7 cellular contexts compared by ENCODE assay signal in genomic region chr20:32524871-32525501, GRCh38.
DNase-seq lines count a peak whose midpoint lies in the region; ATAC-seq and TF ChIP-seq lines count a peak whose summit lies in the region.

No MANE protein-coding gene starts in this region.

- H2BK5ac ChIP-seq in IMR-90 (ENCODE audit: low read depth, low read length, poor library complexity, severe bottlenecking): no peak overlapping the region

- no peak overlapping the region for H3K9ac ChIP-seq in IMR-90 (ENCODE audit: low read depth, low read length)

- H2BK120ac ChIP-seq in IMR-90 (ENCODE audit: low read depth, low read length): no peak overlapping the region

- no peak overlapping the region for H3K14ac ChIP-seq in IMR-90 (replicated peaks; ENCODE audit: low read depth, low read length)

- no TSS peak for BruUV-seq in IMR-90 (replicated peaks; lab: Mats Ljungman, UMichigan)
- BruUV-seq in A673 (replicated peaks; lab: Mats Ljungman, UMichigan): no TSS peak

- H3K9me3 ChIP-seq in IMR-90 (ENCODE audit: control insufficient read depth, insufficient read depth, low read length): no peaks in the 10 kb centered on the region
- no peaks in the 10 kb centered on the region for H3K9me3 ChIP-seq in RWPE2 (ENCODE audit: severe bottlenecking)
- H3K9me3 ChIP-seq in A673 (ENCODE audit: low read depth, low read length, poor library complexity, severe bottlenecking): no peaks in the 10 kb centered on the region

- no peaks in the 10 kb centered on the region for H3K9me1 ChIP-seq in IMR-90 (ENCODE audit: insufficient read depth, low read length)

- dilution Hi-C loops in IMR-90 (cut with HindIII; ENCODE audit: low sequenced_read_pairs, unreplicated experiment): no loop called here

- TF ChIP-seq RAD21 in IMR-90 (IDR thresholded peaks at IDR 0.05; ENCODE audit: low read length): no peak

- H3K18ac ChIP-seq in IMR-90 (ENCODE audit: low read depth, low read length): no peak overlapping the region

- intact Hi-C loops in IMR-90 (cut with micrococcal nuclease): loop anchor here (5.0 kb wide), 1 partner anchor 252 kb away; no protein-coding TSS in a partner anchor
- intact Hi-C loops in head of caudate nucleus (cut with DNase I): no loop called here
- intact Hi-C loops in A673 (cut with micrococcal nuclease; ENCODE audit: unreplicated experiment): no loop called here

- DNase-seq in IMR-90: no peak
- DNase-seq in RWPE2 (ENCODE audit: low spot score): peak; percentile 84
- peak in 40 of 42 donors; percentile 48 to 82 (median 68) for DNase-seq in head of caudate nucleus
- peak; percentile 9 for DNase-seq in retina
- DNase-seq in NCI-H1048 (lab: John Stamatoyannopoulos, UW): no peak
- DNase-seq in RPMI8226: no peak
- DNase-seq in A673 (ENCODE audit: low spot score): no peak

- no peaks in the 10 kb centered on the region for H3K36me3 ChIP-seq in IMR-90 (ENCODE audit: control insufficient read depth, insufficient read depth, low read length)
- no peaks in the 10 kb centered on the region for H3K36me3 ChIP-seq in RWPE2 (ENCODE audit: low read depth)
- no peaks in the 10 kb centered on the region for H3K36me3 ChIP-seq in A673 (ENCODE audit: insufficient read depth, low read length, poor library complexity, severe bottlenecking)

- H2BK20ac ChIP-seq in IMR-90 (ENCODE audit: low read depth, low read length): no peak overlapping the region

- CTCF ChIA-PET in IMR-90 (lab: Yijun Ruan, JAX) (interaction anchor here (4.9 kb wide), 1 partner anchor 127 kb away, joined by 28 read pairs; no protein-coding TSS in a partner anchor), A673 (lab: Charles Lee) (interaction anchor here (4.2 kb wide), 1 partner anchor 128 kb away, joined by 20 read pairs; no protein-coding TSS in a partner anchor)

- POLR2A ChIA-PET in IMR-90 (lab: Charles Lee; ENCODE audit: unreplicated experiment) (no interaction called here), A673 (lab: Charles Lee; ENCODE audit: low non-redundant PET) (no interaction called here)

- H3K4me3 ChIP-seq in IMR-90 (ENCODE audit: insufficient read depth, low read depth, low read length) (no peak overlapping the region), RWPE2 (ENCODE audit: severe bottlenecking) (no peak overlapping the region), A673 (ENCODE audit: low read depth, low read length, poor library complexity, severe bottlenecking) (no peak overlapping the region)

- no peak overlapping the region for H4K91ac ChIP-seq in IMR-90 (ENCODE audit: insufficient read depth, low read depth, low read length)

- no peak overlapping the region for H3K4me2 ChIP-seq in IMR-90 (ENCODE audit: low read depth, low read length)

- no peak for TF ChIP-seq CTCF in IMR-90 (conservative IDR thresholded peaks at IDR 0.05; ENCODE audit: low read depth, low read length)
- no peak for TF ChIP-seq CTCF in RWPE2 (IDR thresholded peaks at IDR 0.05; ENCODE audit: poor library complexity, severe bottlenecking)
- no peak for TF ChIP-seq CTCF in A673 (conservative IDR thresholded peaks at IDR 0.05; ENCODE audit: low read depth, low read length)

- no peak for ATAC-seq in IMR-90 (ENCODE audit: low read depth)
- no peak for ATAC-seq in RWPE2 (ENCODE audit: low read depth)

- no peak overlapping the region for H2AK5ac ChIP-seq in IMR-90 (ENCODE audit: low read depth, low read length)

- H3K79me1 ChIP-seq in IMR-90 (ENCODE audit: low read depth in 1 of 2, low read length in 2 of 2): no peaks in the 10 kb centered on the region

- H3K23ac ChIP-seq in IMR-90 (ENCODE audit: low read depth, low read length): no peak overlapping the region

- H3K27ac ChIP-seq in IMR-90 (ENCODE audit: insufficient read depth, low read length): no peak overlapping the region
- H3K27ac ChIP-seq in RWPE2 (ENCODE audit: poor library complexity, severe bottlenecking): no peak overlapping the region
- no peak overlapping the region for H3K27ac ChIP-seq in A673 (ENCODE audit: low read depth, low read length, poor library complexity, severe bottlenecking)

- peak overlapping the region; percentile 48 for H2AFZ ChIP-seq in IMR-90 (replicated peaks; ENCODE audit: low read length, poor library complexity)

- no peak overlapping the region for H4K8ac ChIP-seq in IMR-90 (ENCODE audit: low read depth in 2 of 2, low read length in 2 of 2)

- TF ChIP-seq POLR2A in IMR-90 (IDR thresholded peaks at IDR 0.05; ENCODE audit: low read depth, low read length): no peak

- WGBS in IMR-90 (ENCODE audit: extremely low coverage in 2 of 2, insufficient read length in 1 of 2), 2 experiments: 69% methylated on average over 6 of the region's 13 CpGs; no CpG with 5 or more reads in 1 of the 2 experiments

- no peak overlapping the region for H3K4ac ChIP-seq in IMR-90 (ENCODE audit: low read depth, low read length)

- peak overlapping the region; percentile 32 for H2AK9ac ChIP-seq in IMR-90 (replicated peaks; ENCODE audit: low read depth, low read length, poor library complexity)

- H3K27me3 ChIP-seq in IMR-90 (ENCODE audit: control insufficient read depth, insufficient read depth, low read length) (peaks cover 22% of the 10 kb centered on the region; the same call in 1 of the 2 replicates), RWPE2 (ENCODE audit: insufficient read depth, poor library complexity, severe bottlenecking) (no peaks in the 10 kb centered on the region), A673 (replicated peaks; ENCODE audit: insufficient read depth, low read depth, low read length, poor library complexity) (no peaks in the 10 kb centered on the region)

- H3K56ac ChIP-seq in IMR-90 (ENCODE audit: extremely low read depth, insufficient read depth, low read length): no peak overlapping the region

- in situ Hi-C loops in IMR-90 (cut with MboI; ENCODE audit: low sequenced_read_pairs): no loop called here

- H3K4me1 ChIP-seq in IMR-90 (ENCODE audit: control insufficient read depth, insufficient read depth, low read length) (no peaks in the 10 kb centered on the region), RWPE2 (ENCODE audit: insufficient read depth, poor library complexity, severe bottlenecking) (no peaks in the 10 kb centered on the region), A673 (ENCODE audit: insufficient read depth, low read length, poor library complexity, severe bottlenecking) (no peaks in the 10 kb centered on the region)

- no peak overlapping the region for H2BK15ac ChIP-seq in IMR-90 (ENCODE audit: low read depth, low read length)

- H4K5ac ChIP-seq in IMR-90 (ENCODE audit: low read depth, low read length): no peak overlapping the region

- no peaks in the 10 kb centered on the region; the same call in 1 of the 2 replicates for H4K20me1 ChIP-seq in IMR-90 (ENCODE audit: insufficient read depth, low read length)

TF ChIP-seq in IMR-90, 13 proteins besides CTCF, POLR2A, EP300 and RAD21:
- TF ChIP-seq FOS (IDR thresholded peaks at IDR 0.05; ENCODE audit: low read depth, low read length): no peak
- TF ChIP-seq RFX5 (IDR thresholded peaks at IDR 0.05; ENCODE audit: low read depth, low read length): no peak

Comparison
In these comparisons a context has a peak if more than half of its experiments do, and no peak if none do; other contexts are left out.
1. DNase-seq: peak in RWPE2 (single experiment), head of caudate nucleus (40 of 42) and retina (single experiment); none in IMR-90 (single experiment), NCI-H1048 (single experiment), RPMI8226 (single experiment) and A673 (single experiment).